In genomic region chrX:136880003-136880451, GRCh38 we compare ENCODE assay signal across 8 cellular contexts. TPM values are rescaled to one million over a fixed set of nuclear protein-coding genes. Genes with fewer than 3 reads are reported as not detected.
DNase-seq lines count a peak whose midpoint lies in the region; ATAC-seq and TF ChIP-seq lines count a peak whose summit lies in the region.

No MANE protein-coding gene starts in this region.

- H2BK120ac ChIP-seq in mesenchymal stem cell (ENCODE audit: low read depth, low read length) = no peak overlapping the region

- H2BK5ac ChIP-seq in mesenchymal stem cell (ENCODE audit: low read depth, low read length, poor library complexity, severe bottlenecking) = peak overlapping the region; percentile 25

- H3K9me3 ChIP-seq in mesenchymal stem cell (ENCODE audit: control insufficient read depth, low read length) = no peaks in the 10 kb centered on the region

- H3K4me3 ChIP-seq in mesenchymal stem cell (ENCODE audit: insufficient read depth in 1 of 2, low read depth in 1 of 2, low read length in 2 of 2) = peak overlapping the region; percentile 71 to 80

- H4K91ac ChIP-seq in mesenchymal stem cell (ENCODE audit: low read length) = no peak overlapping the region

- H3K79me1 ChIP-seq in mesenchymal stem cell (replicated peaks; ENCODE audit: low read length, poor library complexity, severe bottlenecking) = no peaks in the 10 kb centered on the region

- TF ChIP-seq CTCF in 22Rv1 (IDR thresholded peaks at IDR 0.05) = no peak

- H3K27ac ChIP-seq in 22Rv1 (peak overlapping the region; percentile 83), mesenchymal stem cell (ENCODE audit: low read length, poor library complexity, severe bottlenecking) (peak overlapping the region; percentile 89)

- H2AFZ ChIP-seq in mesenchymal stem cell (ENCODE audit: low read depth, low read length) = no peak overlapping the region

- H2AK5ac ChIP-seq in mesenchymal stem cell (ENCODE audit: low read length, severe bottlenecking) = peak overlapping the region; percentile 98

- H3K4ac ChIP-seq in mesenchymal stem cell (ENCODE audit: low read depth in 1 of 2, low read length in 2 of 2) = peak overlapping the region; percentile 46 to 97

- H3K36me3 ChIP-seq in mesenchymal stem cell (ENCODE audit: control insufficient read depth in 1 of 2, insufficient read depth in 2 of 2, low read depth in 1 of 2, low read length in 2 of 2) = peaks cover 13 to 31% of the 10 kb centered on the region in 2 experiments

- no peak overlapping the region for H2BK12ac ChIP-seq in mesenchymal stem cell (ENCODE audit: low read length in 2 of 2)

- H4K8ac ChIP-seq in mesenchymal stem cell (ENCODE audit: low read length) = no peak overlapping the region

- no peak overlapping the region for H3K4me2 ChIP-seq in mesenchymal stem cell (ENCODE audit: low read length, poor library complexity, severe bottlenecking)

- H3K4me1 ChIP-seq in mesenchymal stem cell (ENCODE audit: control insufficient read depth, insufficient read depth, low read depth, low read length) = no peaks in the 10 kb centered on the region

- peak overlapping the region; percentile 99 for H3K9ac ChIP-seq in mesenchymal stem cell (ENCODE audit: low read length)

- H2BK15ac ChIP-seq in mesenchymal stem cell (ENCODE audit: low read depth, poor library complexity, severe bottlenecking) = no peak overlapping the region

- H3K14ac ChIP-seq in mesenchymal stem cell (ENCODE audit: low read length in 2 of 2) = peak overlapping the region in 1 of 2 experiments; percentile 53

- H3K18ac ChIP-seq in mesenchymal stem cell (ENCODE audit: low read depth in 1 of 2, low read length in 2 of 2) = peak overlapping the region; percentile 69 to 97

- no peak overlapping the region for H3K23ac ChIP-seq in mesenchymal stem cell (ENCODE audit: low read length in 2 of 2)

- peak; percentile 33 for DNase-seq in HT-29 (ENCODE audit: low spot score)
- DNase-seq in activated CD4-positive, CD25-positive, alpha-beta regulatory T cell (lab: John Stamatoyannopoulos, UW) = peak in 3 of 4 experiments; percentile 7 to 23 (median 19)
- peak; percentile 28 for DNase-seq in effector CD4-positive, alpha-beta T cell
- DNase-seq in mesenchymal stem cell = peak; percentile 37
- DNase-seq in superior temporal gyrus (ENCODE audit: extremely low spot score) = peak; percentile 19

- under 1% methylated on average over 31 of the region's 32 CpGs for WGBS in mesenchymal stem cell

- ATAC-seq in GM19035 (IDR thresholded peaks at IDR 0.05; ENCODE audit: unreplicated experiment) = peak; percentile 23
- no peak for ATAC-seq in GM19467 (IDR thresholded peaks at IDR 0.05; ENCODE audit: unreplicated experiment)

- H3K27me3 ChIP-seq in mesenchymal stem cell (ENCODE audit: control insufficient read depth in 1 of 2, insufficient read depth in 1 of 2, low read length in 2 of 2) = no peaks in the 10 kb centered on the region

RNA-seq across cellular contexts. Expression of gene RBMX, which starts 0.5 kb away (rescaled TPM):
- total RNA-seq in HT-29 (2014; rRNA removed; shearing (Covaris generic)) = 255 and 257 TPM in 2 replicates
- 119 TPM for polyA plus RNA-seq in mesenchymal stem cell (2013, experiment 1 of 2)
- polyA plus RNA-seq in mesenchymal stem cell (2013, experiment 2 of 2) = 120 TPM
